Comparison of ENCODE assay signal across 8 cellular contexts in the genomic region with DNA sequence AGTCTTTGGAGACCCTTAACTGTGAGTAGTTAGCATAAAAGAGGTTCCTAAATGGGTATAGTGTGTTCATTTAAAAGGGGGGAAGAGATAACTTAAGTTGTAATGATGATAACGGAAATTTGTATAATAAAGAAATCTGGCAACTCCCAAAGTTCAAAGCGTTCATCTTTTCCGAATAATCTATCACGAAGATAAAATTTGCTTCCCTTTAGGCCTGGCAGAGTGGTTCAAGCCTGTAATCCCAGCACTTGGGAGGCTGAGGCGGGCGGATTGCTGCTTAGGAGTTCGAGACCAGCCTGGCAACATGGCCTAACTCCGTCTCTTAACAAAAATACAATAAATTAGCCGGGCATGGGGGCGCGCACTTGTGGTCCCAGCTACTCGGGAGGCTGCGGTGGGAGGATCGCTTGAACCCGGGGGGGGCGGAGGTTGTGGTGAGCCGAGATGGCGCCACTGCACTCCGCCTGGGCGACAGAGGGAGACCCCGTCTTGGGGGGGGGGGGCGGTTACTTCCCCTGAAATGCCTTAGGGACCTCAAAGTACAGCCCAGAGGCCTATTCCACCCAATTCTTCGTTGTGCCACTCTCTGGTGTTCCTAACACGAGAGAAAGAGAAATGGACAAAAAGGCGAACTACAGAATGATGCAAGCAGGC. TPM values are rescaled to one million over a fixed set of nuclear protein-coding genes. Genes with fewer than 3 reads are reported as not detected.
A peak's percentile ranks its signal among the peaks of the same experiment; 100 is the strongest.
DNase-seq lines count a peak whose midpoint lies in the region; ATAC-seq lines count a peak whose summit lies in the region.

No MANE protein-coding gene starts in this region.

- POLR2A ChIA-PET in activated CD4-positive, alpha-beta T cell treated with anti-CD3 and anti-CD28 coated beads for 36 hours (lab: Charles Lee) = interaction anchor here (0.6 to 1.2 kb wide), 11 partner anchors 34 to 1005 kb away, joined by 3 to 8 read pairs (median 4); a partner anchor contains a TSS

- CTCF ChIA-PET in activated CD4-positive, alpha-beta T cell treated with anti-CD3 and anti-CD28 coated beads for 36 hours (lab: Charles Lee) = interaction anchor here (0.5 to 1.4 kb wide), 4 partner anchors 17 to 291 kb away, joined by 3 to 5 read pairs (median 3); no protein-coding TSS in a partner anchor

- peak; percentile 69 for DNase-seq in activated CD4-positive, alpha-beta T cell treated with anti-CD3 and anti-CD28 coated beads for 36 hours
- DNase-seq in ecto neural progenitor cell (ENCODE audit: low spot score) = peak; percentile 61
- DNase-seq in posterior vena cava (ENCODE audit: low spot score) = no peak
- no peak for DNase-seq in NCI-H774 (lab: John Stamatoyannopoulos, UW)

- peak overlapping the region; percentile 92 to 94 for H3K27ac ChIP-seq in mucosa of rectum (ENCODE audit: low read depth in 2 of 2, low read length in 2 of 2)

- peak overlapping the region; percentile 94 to 97 for H3K9ac ChIP-seq in mucosa of rectum (ENCODE audit: low read depth in 1 of 2, low read length in 2 of 2)

- intact Hi-C loops in activated CD4-positive, alpha-beta T cell treated with anti-CD3 and anti-CD28 coated beads for 36 hours (cut with DNase I, micrococcal nuclease) = loop anchor here (1.0 to 10.0 kb wide), 15 partner anchors 35 to 1333 kb away; a partner anchor contains a TSS
- intact Hi-C loops in posterior vena cava (cut with DNase I) = no loop called here

- no peaks in the 10 kb centered on the region for H3K9me3 ChIP-seq in mucosa of rectum (ENCODE audit: control insufficient read depth in 2 of 2, low read length in 2 of 2)

- peaks cover 49% of the 10 kb centered on the region for H3K4me1 Mint-ChIP-seq in activated CD4-positive, alpha-beta T cell treated with anti-CD3 and anti-CD28 coated beads for 36 hours
- peaks cover 59% of the 10 kb centered on the region for H3K4me1 Mint-ChIP-seq in stimulated activated naive CD8-positive, alpha-beta T cell treated with anti-CD3 and anti-CD28 coated beads, Interleukin-15, Interleukin-2, amounts not matched to agents 100 ng/mL and 50 ng/mL, for 24 hours (ENCODE audit: low read depth)

- H3K27ac Mint-ChIP-seq in activated CD4-positive, alpha-beta T cell treated with anti-CD3 and anti-CD28 coated beads for 36 hours = peak overlapping the region; percentile 98
- H3K27ac Mint-ChIP-seq in stimulated activated naive CD8-positive, alpha-beta T cell treated with anti-CD3 and anti-CD28 coated beads, Interleukin-15, Interleukin-2, amounts not matched to agents 100 ng/mL and 50 ng/mL, for 24 hours = peak overlapping the region; percentile 98

- H3K4me1 ChIP-seq in mucosa of rectum (ENCODE audit: control insufficient read depth in 2 of 2, insufficient read depth in 2 of 2, low read length in 2 of 2) = peaks cover 11 to 20% of the 10 kb centered on the region in 2 donors

- H3K4me3 Mint-ChIP-seq in activated CD4-positive, alpha-beta T cell treated with anti-CD3 and anti-CD28 coated beads for 36 hours = peak overlapping the region; percentile 93
- H3K4me3 Mint-ChIP-seq in stimulated activated naive CD8-positive, alpha-beta T cell treated with anti-CD3 and anti-CD28 coated beads, Interleukin-15, Interleukin-2, amounts not matched to agents 100 ng/mL and 50 ng/mL, for 24 hours = peak overlapping the region; percentile 98

- peak overlapping the region; percentile 84 to 98 for H3K4me3 ChIP-seq in mucosa of rectum (ENCODE audit: low read length in 2 of 2)

- H3K36me3 ChIP-seq in mucosa of rectum (ENCODE audit: control insufficient read depth in 2 of 2, insufficient read depth in 2 of 2, low read length in 2 of 2) = peaks cover 9 to 19% of the 10 kb centered on the region in 2 donors

- no peaks in the 10 kb centered on the region for H3K27me3 ChIP-seq in mucosa of rectum (ENCODE audit: control insufficient read depth in 2 of 2, insufficient read depth in 2 of 2, low read length in 2 of 2)

- H3K9me3 Mint-ChIP-seq in activated CD4-positive, alpha-beta T cell treated with anti-CD3 and anti-CD28 coated beads for 36 hours (ENCODE audit: low read depth) = no peaks in the 10 kb centered on the region
- H3K9me3 Mint-ChIP-seq in stimulated activated naive CD8-positive, alpha-beta T cell treated with anti-CD3 and anti-CD28 coated beads, Interleukin-15, Interleukin-2, amounts not matched to agents 100 ng/mL and 50 ng/mL, for 24 hours = no peaks in the 10 kb centered on the region

- peaks cover 43% of the 10 kb centered on the region for H3K36me3 Mint-ChIP-seq in activated CD4-positive, alpha-beta T cell treated with anti-CD3 and anti-CD28 coated beads for 36 hours (ENCODE audit: low read depth)
- H3K36me3 Mint-ChIP-seq in stimulated activated naive CD8-positive, alpha-beta T cell treated with anti-CD3 and anti-CD28 coated beads, Interleukin-15, Interleukin-2, amounts not matched to agents 100 ng/mL and 50 ng/mL, for 24 hours (ENCODE audit: low read depth) = peaks cover 40% of the 10 kb centered on the region

- peaks cover 4% of the 10 kb centered on the region for H3K27me3 Mint-ChIP-seq in activated CD4-positive, alpha-beta T cell treated with anti-CD3 and anti-CD28 coated beads for 36 hours
- H3K27me3 Mint-ChIP-seq in stimulated activated naive CD8-positive, alpha-beta T cell treated with anti-CD3 and anti-CD28 coated beads, Interleukin-15, Interleukin-2, amounts not matched to agents 100 ng/mL and 50 ng/mL, for 24 hours = no peaks in the 10 kb centered on the region

- peak; percentile 1 for ATAC-seq in HG02642 (IDR thresholded peaks at IDR 0.05; ENCODE audit: poor library complexity, unreplicated experiment)
- peak; percentile 4 for ATAC-seq in activated CD4-positive, alpha-beta T cell treated with anti-CD3 and anti-CD28 coated beads for 36 hours
- no peak for ATAC-seq in HG03135 (IDR thresholded peaks at IDR 0.05; ENCODE audit: unreplicated experiment)

RNA-seq across cellular contexts. Expression of a gene that starts 0.9 kb away (rescaled TPM):
- total RNA-seq in activated CD4-positive, alpha-beta T cell treated with anti-CD3 and anti-CD28 coated beads for 36 hours = 100 to 1,000 TPM in 1 of 2 experiments, 10 to 100 TPM in 1; 95.1 to 105 TPM
- total RNA-seq in posterior vena cava = 100 to 1,000 TPM; 130 to 137 TPM

RNA-seq across cellular contexts. Expression of a gene that starts 48.5 kb away (rescaled TPM):
- total RNA-seq in activated CD4-positive, alpha-beta T cell treated with anti-CD3 and anti-CD28 coated beads for 36 hours = 10 to 100 TPM; 51.3 to 75.7 TPM
- 10 to 100 TPM; 38.8 to 43.1 TPM for total RNA-seq in posterior vena cava

Comparison
In these comparisons a context has a peak if more than half of its experiments do, and no peak if none do; other contexts are left out.
1. DNase-seq: peak in activated CD4-positive, alpha-beta T cell treated with anti-CD3 and anti-CD28 coated beads for 36 hours (single experiment) and ecto neural progenitor cell (single experiment); none in posterior vena cava (single experiment) and NCI-H774 (single experiment).
2. intact Hi-C loops: an anchor here in activated CD4-positive, alpha-beta T cell treated with anti-CD3 and anti-CD28 coated beads for 36 hours (1.0 to 10.0 kb wide); none called in posterior vena cava.